Comparison of ENCODE assay signal across 10 cellular contexts in genomic region chr3:20324664-20325478, GRCh38.
A peak's percentile ranks its signal among the peaks of the same experiment; 100 is the strongest.
DNase-seq lines count a peak whose midpoint lies in the region; ATAC-seq lines count a peak whose summit lies in the region.
"Had no signal": no experiment of that assay in that cellular context is flagged by ENCODE, and none has a peak within 500 bp of the region (broad histone marks: within the 10 kb centered on the region; RNA-seq: fewer than 3 reads in every experiment).

No MANE protein-coding gene starts in this region.

- intact Hi-C loops in cardiac septum (cut with DNase I) = no loop called here

- peak; percentile 94 for ATAC-seq in GM18520 (IDR thresholded peaks at IDR 0.05; ENCODE audit: unreplicated experiment)
- peak; percentile 99 for ATAC-seq in GM21786 (IDR thresholded peaks at IDR 0.05; ENCODE audit: unreplicated experiment)
- ATAC-seq in HG03469 (IDR thresholded peaks at IDR 0.05; ENCODE audit: unreplicated experiment) = peak; percentile 99

- H3K27ac ChIP-seq in epithelial cell of prostate = peak overlapping the region; percentile 7

- DNase-seq in epithelial cell of prostate (ENCODE audit: low read depth, low spot score) (no peak), cardiac septum (ENCODE audit: low spot score) (no peak), KG1 (lab: John Stamatoyannopoulos, UW) (no peak), SK-N-DZ (ENCODE audit: low spot score) (no peak)
- no peak for DNase-seq in stimulated activated CD4-positive, alpha-beta T cell treated with anti-CD3 and anti-CD28 coated beads, Interleukin-2, amount 100 ng/mL, for 24 hours
- DNase-seq: activated gamma-delta T cell, mesenchymal stem cell had no signal
